24 cellular contexts compared by ENCODE assay signal in the genomic region with DNA sequence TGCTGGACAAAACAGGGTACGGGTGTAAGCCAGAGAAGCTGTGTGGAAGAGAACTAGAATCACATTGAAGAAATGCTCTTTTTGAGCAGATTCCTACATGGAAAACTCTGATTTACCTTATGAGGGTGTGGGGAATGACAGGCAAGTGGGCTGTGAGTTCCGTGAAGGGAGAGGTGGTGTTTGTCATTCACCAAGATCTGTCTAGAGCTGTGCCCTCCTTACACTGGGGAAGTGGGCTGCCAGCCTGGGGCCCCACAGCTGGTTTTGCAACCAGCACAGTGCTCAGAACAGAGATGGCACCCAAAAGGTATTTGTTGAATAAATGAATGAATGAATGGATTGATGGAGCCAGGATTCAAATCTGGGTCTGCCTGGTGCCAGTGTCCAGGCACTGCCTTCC.
"Had no signal": no experiment of that assay in that cellular context is flagged by ENCODE, and none has a peak within 500 bp of the region (broad histone marks: within the 10 kb centered on the region; RNA-seq: fewer than 3 reads in every experiment).

No MANE protein-coding gene starts in this region.

- H3K27ac Mint-ChIP-seq: naive thymus-derived CD4-positive, alpha-beta T cell; nephron; neural progenitor cell; progenitor cell of endocrine pancreas had no signal

- DNase-seq: cortex of kidney; effector CD8-positive, alpha-beta T cell; esophagus squamous epithelium; foreskin melanocyte; glutamatergic neuron; heart right ventricle; hippocampal formation; left cardiac atrium; mesendoderm; midbrain; naive thymus-derived CD4-positive, alpha-beta T cell; right lobe of liver; small intestine; stimulated activated CD4-positive, alpha-beta T cell treated with anti-CD3 and anti-CD28 coated beads, Interleukin-1b, Interleukin-23, amount 100 ng/mL, for 48 hours; stimulated activated CD4-positive, alpha-beta T cell treated with anti-CD3 and anti-CD28 coated beads, Interleukin-4, amount 100 ng/mL, for 1 hour; stimulated activated CD8-positive, alpha-beta memory T cell treated with anti-CD3 and anti-CD28 coated beads, Interleukin-4, amount 100 ng/mL, for 48 hours; stimulated activated naive CD4-positive, alpha-beta T cell; transverse colon had no signal

- H3K9me3 Mint-ChIP-seq: naive thymus-derived CD4-positive, alpha-beta T cell; nephron; neural progenitor cell had no signal

- ATAC-seq: heart right ventricle; left cardiac atrium; left lung; naive thymus-derived CD4-positive, alpha-beta T cell; right lobe of liver had no signal

- H3K27me3 ChIP-seq: esophagus squamous epithelium, heart right ventricle, left lung, neural progenitor cell, right lobe of liver, transverse colon, vagina had no signal

- H3K4me3 Mint-ChIP-seq: naive thymus-derived CD4-positive, alpha-beta T cell; nephron; neural progenitor cell had no signal

- H3K4me3 ChIP-seq: esophagus squamous epithelium, heart right ventricle, left lung, neural progenitor cell, right lobe of liver, transverse colon, vagina had no signal

- H3K36me3 Mint-ChIP-seq: naive thymus-derived CD4-positive, alpha-beta T cell; neural progenitor cell had no signal

- H3K27ac ChIP-seq: esophagus squamous epithelium, heart right ventricle, left lung, neural progenitor cell, parathyroid adenoma, right lobe of liver, transverse colon, vagina had no signal
